ENCODE assay signal across 9 cellular contexts in genomic region chr11:22433066-22433450, GRCh38.
DNase-seq lines count a peak whose midpoint lies in the region; ATAC-seq and TF ChIP-seq lines count a peak whose summit lies in the region.
"Had no signal": no experiment of that assay in that cellular context is flagged by ENCODE, and none has a peak within 500 bp of the region (broad histone marks: within the 10 kb centered on the region; RNA-seq: fewer than 3 reads in every experiment).

No MANE protein-coding gene starts in this region.

- H3K4me1 Mint-ChIP-seq in WTC11 (peaks cover 23% of the 10 kb centered on the region), glutamatergic neuron (ENCODE audit: low read depth, unreplicated experiment) (peaks cover 25% of the 10 kb centered on the region)

- peaks cover 7% of the 10 kb centered on the region; the same call in 1 of the 2 replicates for H3K9me3 Mint-ChIP-seq in WTC11
- H3K9me3 Mint-ChIP-seq in glutamatergic neuron (ENCODE audit: unreplicated experiment): peaks cover 14% of the 10 kb centered on the region

- H3K4me3 ChIP-seq in skeletal muscle cell (ENCODE audit: low read depth, low read length): peak overlapping the region; percentile 34

- POLR2A ChIA-PET in WTC11 (lab: Charles Lee): no interaction called here

- DNase-seq in GM03348 (ENCODE audit: low spot score) (peak; percentile 9), WTC11 (ENCODE audit: low spot score) (no peak), glutamatergic neuron (no peak), skeletal muscle cell (ENCODE audit: low read depth) (no peak), GM10266 (ENCODE audit: extremely low spot score) (no peak), NCI-H1436 (lab: John Stamatoyannopoulos, UW) (no peak), foreskin melanocyte (no peak)
- DNase-seq: activated CD4-positive, CD25-positive, alpha-beta regulatory T cell treated with anti-CD3 and anti-CD28 coated beads, Interleukin-2, amount 50 U/mL, for 72 hours had no signal

- peaks cover 8% of the 10 kb centered on the region for H3K27me3 Mint-ChIP-seq in WTC11 (ENCODE audit: low read depth)
- peaks cover 5% of the 10 kb centered on the region for H3K27me3 Mint-ChIP-seq in glutamatergic neuron (ENCODE audit: unreplicated experiment)

- no peak overlapping the region for H3K27ac Mint-ChIP-seq in WTC11
- peak overlapping the region; percentile 97 for H3K27ac Mint-ChIP-seq in glutamatergic neuron (ENCODE audit: unreplicated experiment)

- CTCF ChIA-PET in WTC11 (lab: Charles Lee): no interaction called here

- H3K36me3 Mint-ChIP-seq in WTC11: no peaks in the 10 kb centered on the region
- H3K36me3 Mint-ChIP-seq in glutamatergic neuron (ENCODE audit: unreplicated experiment): no peaks in the 10 kb centered on the region

- ATAC-seq in WTC11: no peak
- no peak for ATAC-seq in HG03095 (IDR thresholded peaks at IDR 0.05; ENCODE audit: unreplicated experiment)

- H3K4me3 Mint-ChIP-seq in WTC11 (peak overlapping the region; percentile 64), glutamatergic neuron (ENCODE audit: unreplicated experiment) (peak overlapping the region; percentile 90)

- no peak for TF ChIP-seq CTCF in WTC11 (IDR thresholded peaks at IDR 0.05)
- TF ChIP-seq CTCF in glutamatergic neuron (IDR thresholded peaks at IDR 0.05; ENCODE audit: partially characterized antibody, unreplicated experiment): no peak
- no peak for TF ChIP-seq CTCF in GM10266 (IDR thresholded peaks at IDR 0.05; ENCODE audit: control insufficient read depth, insufficient read depth, low read depth, missing control alignments)

TF ChIP-seq in WTC11, 78 proteins besides CTCF, POLR2A, EP300 and RAD21:
- TF ChIP-seq E2F1 (CRISPR knock-in tag; IDR thresholded peaks at IDR 0.05) (no peak), MXD4 (CRISPR knock-in tag; IDR thresholded peaks at IDR 0.05; ENCODE audit: borderline replicate concordance) (no peak), SP1 (CRISPR knock-in tag; conservative IDR thresholded peaks at IDR 0.05) (no peak), ARID4B (CRISPR knock-in tag; IDR thresholded peaks at IDR 0.05; ENCODE audit: borderline replicate concordance) (no peak), FOXJ3 (CRISPR knock-in tag; IDR thresholded peaks at IDR 0.05; ENCODE audit: borderline replicate concordance) (no peak), FOXK1 (CRISPR knock-in tag; IDR thresholded peaks at IDR 0.05) (no peak), OVOL2 (CRISPR knock-in tag; IDR thresholded peaks at IDR 0.05; ENCODE audit: borderline replicate concordance) (no peak), PRDM15 (CRISPR knock-in tag; IDR thresholded peaks at IDR 0.05) (no peak), E2F4 (CRISPR knock-in tag; IDR thresholded peaks at IDR 0.05; ENCODE audit: borderline replicate concordance, low read depth) (no peak), GTF2I (CRISPR knock-in tag; conservative IDR thresholded peaks at IDR 0.05) (no peak), ZNF317 (CRISPR knock-in tag; IDR thresholded peaks at IDR 0.05; ENCODE audit: borderline replicate concordance, low read depth) (no peak), SOX15 (CRISPR knock-in tag; IDR thresholded peaks at IDR 0.05) (no peak), TEAD1 (CRISPR knock-in tag; IDR thresholded peaks at IDR 0.05) (no peak), JUN (CRISPR knock-in tag; IDR thresholded peaks at IDR 0.05) (no peak), USF2 (CRISPR knock-in tag; IDR thresholded peaks at IDR 0.05) (no peak)
TF ChIP-seq in WTC11: peak in this region for 0.
